In the genomic region with DNA sequence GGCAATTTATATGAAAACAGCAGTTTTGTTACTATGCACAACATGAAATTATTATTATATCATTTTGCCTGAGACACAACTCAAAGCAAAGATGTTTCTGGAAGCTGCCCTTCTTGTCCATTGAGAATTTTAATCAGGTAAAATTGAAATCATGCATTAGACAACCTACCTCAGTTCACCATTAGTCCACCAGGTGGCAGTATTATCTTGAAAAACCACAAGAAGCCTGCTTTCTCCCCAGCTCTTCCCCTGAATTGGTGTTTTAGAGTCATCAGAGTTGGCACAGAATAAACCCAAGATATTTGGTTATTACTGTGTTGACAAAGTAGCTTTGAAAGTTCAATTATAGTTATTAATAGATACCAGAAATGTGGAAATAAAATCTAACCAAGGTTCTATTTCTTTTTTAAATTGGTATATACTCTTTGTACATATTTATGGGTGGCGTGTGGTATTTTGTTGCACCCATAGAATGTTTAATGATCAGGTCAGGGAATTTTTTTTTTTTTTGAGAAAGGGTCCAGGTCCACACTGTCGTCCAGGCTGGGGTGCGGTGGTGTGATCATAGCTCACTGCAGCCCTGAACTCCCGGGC, we compare ENCODE assay signal across 7 cellular contexts. TPM values are rescaled to one million over a fixed set of nuclear protein-coding genes. Genes with fewer than 3 reads are reported as not detected.
DNase-seq lines count a peak whose midpoint lies in the region; ATAC-seq and TF ChIP-seq lines count a peak whose summit lies in the region.

No MANE protein-coding gene starts in this region.

- H3K9me2 ChIP-seq in HCT116 (ENCODE audit: insufficient read depth) = no peaks in the 10 kb centered on the region

- POLR2A ChIA-PET in HCT116 (lab: Charles Lee) = no interaction called here

- no peak overlapping the region for H2AFZ ChIP-seq in HCT116 (ENCODE audit: low read depth, low read length, poor library complexity, severe bottlenecking)

- H3K27me3 Mint-ChIP-seq in memory B cell = no peaks in the 10 kb centered on the region

- no peaks in the 10 kb centered on the region for H3K9me3 Mint-ChIP-seq in memory B cell

- no peaks in the 10 kb centered on the region for H3K27me3 ChIP-seq in HCT116 (ENCODE audit: insufficient read depth, low read length)
- no peaks in the 10 kb centered on the region for H3K27me3 ChIP-seq in thyroid gland

- H3K79me2 ChIP-seq in HCT116 (ENCODE audit: insufficient read depth, low read length) = no peaks in the 10 kb centered on the region

- intact Hi-C loops in HCT116 (cut with micrococcal nuclease) (loop anchor here (1.0 to 10.0 kb wide), 4 partner anchors 102 to 1058 kb away; no protein-coding TSS in a partner anchor), thyroid gland (cut with DNase I) (loop anchor here (2.0 kb wide), 1 partner anchor 202 kb away; no protein-coding TSS in a partner anchor)

- H3K4me3 Mint-ChIP-seq in memory B cell = no peak overlapping the region

- H3K9me3 ChIP-seq in HCT116 (ENCODE audit: control insufficient read depth in 1 of 2, insufficient read depth in 1 of 2, low read depth in 1 of 2, low read length in 2 of 2) (no peaks in the 10 kb centered on the region), thyroid gland (no peaks in the 10 kb centered on the region)

- BruUV-seq in HCT116 (replicated peaks; lab: Mats Ljungman, UMichigan) = no TSS peak

- no peak overlapping the region for H3K4me2 ChIP-seq in HCT116 (ENCODE audit: low read length)

- RAD21 ChIA-PET in HCT116 (lab: Charles Lee; ENCODE audit: low non-redundant PET in 1 of 2, low total read pairs in 2 of 2, uncharacterized antibody in 2 of 2, unreplicated experiment in 2 of 2) = interaction anchor here (0.6 to 1.8 kb wide), 6 partner anchors 102 to 204 kb away, joined by 3 to 11 read pairs (median 5); no protein-coding TSS in a partner anchor

- no peaks in the 10 kb centered on the region for H3K4me1 ChIP-seq in HCT116 (ENCODE audit: control insufficient read depth in 1 of 2, insufficient read depth in 2 of 2, low read length in 2 of 2)
- H3K4me1 ChIP-seq in thyroid gland = peaks cover 6 to 14% of the 10 kb centered on the region in 2 donors

- no peaks in the 10 kb centered on the region for H3K36me3 ChIP-seq in HCT116 (ENCODE audit: control insufficient read depth in 1 of 2, insufficient read depth in 2 of 2, low read length in 2 of 2)
- H3K36me3 ChIP-seq in thyroid gland = no peaks in the 10 kb centered on the region

- H3K9ac ChIP-seq in HCT116 (ENCODE audit: low read length) = no peak overlapping the region

- no peak overlapping the region for H3K27ac ChIP-seq in HCT116 (ENCODE audit: low read depth, low read length)
- H3K27ac ChIP-seq in thyroid gland = no peak overlapping the region

- H3K4me3 ChIP-seq in HCT116 (replicated peaks in 1 of 2; ENCODE audit: low read depth in 1 of 2, low read length in 2 of 2) (no peak overlapping the region), thyroid gland (replicated peaks in 1 of 3) (no peak overlapping the region)

- ATAC-seq in HCT116 (peak; percentile 84), memory B cell (ENCODE audit: low read depth) (peak; percentile 66)

- WGBS in thyroid gland, 2 donors = 51 to 59% methylated on average over 4 of the region's 4 CpGs

- no peak for TF ChIP-seq POLR2A in HCT116 (IDR thresholded peaks at IDR 0.05; ENCODE audit: borderline replicate concordance, extremely low read depth, insufficient read depth, insufficient read length)
- TF ChIP-seq POLR2A in thyroid gland (IDR thresholded peaks at IDR 0.05) = no peak

- H3K36me3 Mint-ChIP-seq in memory B cell = no peaks in the 10 kb centered on the region

- H3K4me1 Mint-ChIP-seq in memory B cell = no peaks in the 10 kb centered on the region

- no peak overlapping the region for H3K27ac Mint-ChIP-seq in memory B cell

- TF ChIP-seq CTCF in HCT116 (IDR thresholded peaks at IDR 0.05 in 2 of 3, conservative IDR thresholded peaks at IDR 0.05 in 1 of 3; ENCODE audit: borderline replicate concordance in 1 of 3, insufficient read depth in 1 of 3, low read depth in 2 of 3, low read length in 2 of 3) = peak; percentile 59 to 85 (median 80); a peak in 5 of 6 replicates
- peak; percentile 60 to 95 (median 84) for TF ChIP-seq CTCF in thyroid gland (IDR thresholded peaks at IDR 0.05)

- H4K20me1 ChIP-seq in HCT116 (ENCODE audit: insufficient read depth) = no peaks in the 10 kb centered on the region

- CTCF ChIA-PET in HCT116 (lab: Charles Lee) = interaction anchor here (0.5 to 6.6 kb wide), 15 partner anchors 13 to 1058 kb away, joined by 3 to 112 read pairs (median 3); partner anchors contain the start of gene BTF3

- peak; percentile 92 for TF ChIP-seq RAD21 in HCT116 (IDR thresholded peaks at IDR 0.05; ENCODE audit: low read depth)

- DNase-seq in GDM1 (lab: John Stamatoyannopoulos, UW) = peak; percentile 30
- DNase-seq in HCT116 (ENCODE audit: low read depth, low spot score) = peak; percentile 83
- DNase-seq in NCI-H2029 treated with DMSO at 0.1 percent for 48 hours (lab: John Stamatoyannopoulos, UW) = peak; percentile 83
- DNase-seq in T-helper 22 cell (ENCODE audit: low read depth) = peak; percentile 7
- peak; percentile 61 for DNase-seq in effector CD4-positive, alpha-beta T cell
- DNase-seq in memory B cell (ENCODE audit: low spot score in 2 of 2) = peak; percentile 58 to 66
- DNase-seq in thyroid gland = peak; percentile 35 to 44

TF ChIP-seq in HCT116, 20 proteins besides CTCF, POLR2A, EP300 and RAD21:
- TF ChIP-seq JUND (IDR thresholded peaks at IDR 0.05) (no peak), FOSL1 (IDR thresholded peaks at IDR 0.05; ENCODE audit: low read depth) (no peak), MAX (IDR thresholded peaks at IDR 0.05) (no peak)

RNA-seq across cellular contexts. Expression of gene UTP15, which starts 25.7 kb away (rescaled TPM):
- total RNA-seq in HCT116 (2021; ENCODE audit: unreplicated experiment) (39.3 TPM), thyroid gland (10 to 100 TPM; 20.6 to 35.1 (median 30.7) TPM)
- 5.6 and 8.8 TPM in 2 replicates for polyA plus RNA-seq in HCT116 (2012)

RNA-seq across cellular contexts. Expression of gene ANKRA2, which starts 25.8 kb away (rescaled TPM):
- total RNA-seq in HCT116 (2021; ENCODE audit: unreplicated experiment) = 17.0 TPM
- polyA plus RNA-seq in HCT116 (2012) = 10.1 TPM in 2 replicates
- 10 to 100 TPM; 43.1 to 82.1 (median 65.0) TPM for total RNA-seq in thyroid gland

RNA-seq across cellular contexts. Expression of gene ARHGEF28, which starts 34.8 kb away (rescaled TPM):
- 6.1 TPM for total RNA-seq in HCT116 (2021; ENCODE audit: unreplicated experiment)
- polyA plus RNA-seq in HCT116 (2012) = 2.0 and 2.4 TPM in 2 replicates
- 10 to 100 TPM; 43.6 to 58.8 (median 55.3) TPM for total RNA-seq in thyroid gland

Comparison
In these comparisons a context has a peak if more than half of its experiments do, and no peak if none do; other contexts are left out.
1. DNase-seq: peak in every context shown above with its lines; median percentile 83 in HCT116; 83 in NCI-H2029 treated with DMSO at 0.1 percent for 48 hours; 62 in memory B cell; 61 in effector CD4-positive, alpha-beta T cell; 40 in thyroid gland; 30 in GDM1; 7 in T-helper 22 cell.